10 cellular contexts compared by ENCODE assay signal in the genomic region with DNA sequence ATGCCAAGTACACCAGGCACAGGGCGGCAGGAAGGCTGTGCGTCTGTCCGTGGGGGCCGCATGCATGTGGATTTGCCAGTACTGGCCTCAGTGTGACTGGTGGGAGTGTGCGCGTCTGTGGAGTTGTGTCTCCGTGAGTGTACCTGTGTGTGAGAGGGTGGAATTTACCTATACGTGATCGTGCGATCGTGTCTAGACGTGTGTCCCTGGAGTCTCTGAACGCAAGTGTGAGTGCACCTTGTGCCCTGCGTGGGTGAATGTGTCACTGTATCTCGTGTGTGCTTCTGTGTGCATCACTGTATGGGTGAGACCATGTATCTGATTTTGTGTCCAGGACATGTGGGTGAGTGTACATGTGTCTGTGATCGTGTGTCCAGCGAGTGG. TPM values are rescaled to one million over a fixed set of nuclear protein-coding genes. Genes with fewer than 3 reads are reported as not detected.
DNase-seq lines count a peak whose midpoint lies in the region; ATAC-seq, FAIRE-seq and TF ChIP-seq lines count a peak whose summit lies in the region.
"Had no signal": no experiment of that assay in that cellular context is flagged by ENCODE, and none has a peak within 500 bp of the region (broad histone marks: within the 10 kb centered on the region; RNA-seq: fewer than 3 reads in every experiment).

No MANE protein-coding gene starts in this region.

- TF ChIP-seq POLR2A in stomach (IDR thresholded peaks at IDR 0.05) = no peak

- H2AFZ ChIP-seq in keratinocyte (ENCODE audit: control insufficient read depth, low read length) = no peak overlapping the region

- no peak for TF ChIP-seq CTCF in cardiac muscle cell (IDR thresholded peaks at IDR 0.05; ENCODE audit: low read depth, low read length)
- no peak for TF ChIP-seq CTCF in right atrium auricular region (IDR thresholded peaks at IDR 0.05)
- TF ChIP-seq CTCF in keratinocyte (optimal IDR thresholded peaks at IDR 0.05 in 1 of 3, IDR thresholded peaks at IDR 0.05 in 1 of 3, conservative IDR thresholded peaks at IDR 0.05 in 1 of 3; ENCODE audit: extremely low read depth in 1 of 3, insufficient read depth in 2 of 3, low read length in 3 of 3) = no peak
- no peak for TF ChIP-seq CTCF in stomach (IDR thresholded peaks at IDR 0.05)

- no peaks in the 10 kb centered on the region for H3K36me3 Mint-ChIP-seq in activated naive CD8-positive, alpha-beta T cell treated with anti-CD3 and anti-CD28 coated beads, Interleukin-2, amount 50 U/mL, for 24 hours (ENCODE audit: low read depth)

- no peak for FAIRE-seq in keratinocyte (lab: Jason Lieb, UNC)

- H3K4me3 ChIP-seq in cardiac muscle cell (peak overlapping the region; percentile 21), right atrium auricular region (peak overlapping the region in 1 of 2 donors; percentile 47), keratinocyte (ENCODE audit: control insufficient read depth in 2 of 3, extremely low read depth in 1 of 3, insufficient read depth in 2 of 3, low read depth in 1 of 3, low read length in 3 of 3) (no peak overlapping the region), stomach (peak overlapping the region; percentile 23 to 50 (median 42))

- no peak for DNase-seq in cardiac muscle cell (ENCODE audit: low read depth in 1 of 2, low spot score in 1 of 2)
- no peak for DNase-seq in right atrium auricular region (ENCODE audit: low spot score)
- no peak for DNase-seq in activated naive CD8-positive, alpha-beta T cell treated with anti-CD3 and anti-CD28 coated beads, Interleukin-2, amount 50 U/mL, for 24 hours
- no peak for DNase-seq in keratinocyte (ENCODE audit: low read depth, low spot score)
- DNase-seq in stomach = no peak
- no peak for DNase-seq in stimulated activated CD4-positive, alpha-beta T cell treated with anti-CD3 and anti-CD28 coated beads, Interleukin-15, amount 100 ng/mL, for 24 hours
- DNase-seq in pons (ENCODE audit: low spot score) = no peak
- DNase-seq: NCI-H187 had no signal

- H3K9me3 Mint-ChIP-seq in activated naive CD8-positive, alpha-beta T cell treated with anti-CD3 and anti-CD28 coated beads, Interleukin-2, amount 50 U/mL, for 24 hours = no peaks in the 10 kb centered on the region

- peak overlapping the region; percentile 8 for H3K27ac Mint-ChIP-seq in activated naive CD8-positive, alpha-beta T cell treated with anti-CD3 and anti-CD28 coated beads, Interleukin-2, amount 50 U/mL, for 24 hours

- H3K9ac ChIP-seq in keratinocyte (ENCODE audit: control insufficient read depth, extremely low read depth, insufficient read depth, low read length) = no peak overlapping the region

- no peak for TF ChIP-seq EP300 in stomach (IDR thresholded peaks at IDR 0.05)

- peaks cover 76% of the 10 kb centered on the region for H3K27me3 Mint-ChIP-seq in activated naive CD8-positive, alpha-beta T cell treated with anti-CD3 and anti-CD28 coated beads, Interleukin-2, amount 50 U/mL, for 24 hours

- H3K27ac ChIP-seq in cardiac muscle cell (no peak overlapping the region), right atrium auricular region (no peak overlapping the region), keratinocyte (ENCODE audit: control insufficient read depth, insufficient read depth, low read length) (no peak overlapping the region), stomach (no peak overlapping the region)

- peaks cover 36% of the 10 kb centered on the region for H3K4me1 Mint-ChIP-seq in activated naive CD8-positive, alpha-beta T cell treated with anti-CD3 and anti-CD28 coated beads, Interleukin-2, amount 50 U/mL, for 24 hours

- intact Hi-C loops in stomach (cut with DNase I; ENCODE audit: low total_unique reads) = loop anchor here (10.0 kb wide), 1 partner anchor 448 kb away; no protein-coding TSS in a partner anchor

- no peak for ATAC-seq in activated naive CD8-positive, alpha-beta T cell treated with anti-CD3 and anti-CD28 coated beads, Interleukin-2, amount 50 U/mL, for 24 hours
- ATAC-seq in HG03342 (IDR thresholded peaks at IDR 0.05; ENCODE audit: unreplicated experiment) = no peak

- H3K9me3 ChIP-seq in cardiac muscle cell (ENCODE audit: low read depth) (no peaks in the 10 kb centered on the region), right atrium auricular region (no peaks in the 10 kb centered on the region), keratinocyte (ENCODE audit: control insufficient read depth, low read depth, low read length) (no peaks in the 10 kb centered on the region), stomach (no peaks in the 10 kb centered on the region)

- peak overlapping the region; percentile 85 for H3K4me2 ChIP-seq in keratinocyte (ENCODE audit: control insufficient read depth, extremely low read depth, insufficient read depth, low read depth, low read length)

- no peaks in the 10 kb centered on the region for H3K79me2 ChIP-seq in keratinocyte (ENCODE audit: control insufficient read depth, insufficient read depth, low read length)

- no peaks in the 10 kb centered on the region for H3K9me1 ChIP-seq in keratinocyte (ENCODE audit: control insufficient read depth, extremely low read depth, insufficient read depth, low read length)

- WGBS in stomach, 5 donors = 4 to 9% (median 6%) methylated on average over 10 to 17 of the region's 17 CpGs

- H4K20me1 ChIP-seq in keratinocyte (ENCODE audit: control insufficient read depth, extremely low read depth, insufficient read depth, low read length) = peaks cover 3% of the 10 kb centered on the region

- H3K27me3 ChIP-seq in cardiac muscle cell (peaks cover 100% of the 10 kb centered on the region), right atrium auricular region (peaks cover 48 to 83% of the 10 kb centered on the region in 2 donors), keratinocyte (ENCODE audit: control insufficient read depth, extremely low read depth, insufficient read depth, low read length) (peaks cover 96% of the 10 kb centered on the region), stomach (peaks cover 38 to 100% (median 98%) of the 10 kb centered on the region in 3 donors)

- no peaks in the 10 kb centered on the region for H3K4me1 ChIP-seq in cardiac muscle cell (ENCODE audit: low read depth)
- H3K4me1 ChIP-seq in right atrium auricular region = peaks cover 0 to 56% of the 10 kb centered on the region in 2 donors
- peaks cover 15% of the 10 kb centered on the region for H3K4me1 ChIP-seq in keratinocyte (ENCODE audit: control insufficient read depth, extremely low read depth, insufficient read depth, low read length)
- H3K4me1 ChIP-seq in stomach = peaks cover 47 to 74% (median 62%) of the 10 kb centered on the region in 4 donors

- H3K4me3 Mint-ChIP-seq in activated naive CD8-positive, alpha-beta T cell treated with anti-CD3 and anti-CD28 coated beads, Interleukin-2, amount 50 U/mL, for 24 hours = peak overlapping the region; percentile 27

- dilution Hi-C loops in keratinocyte (cut with MboI; ENCODE audit: extremely low pct_ligation_motif_present, low sequenced_read_pairs) = no loop called here

- H3K36me3 ChIP-seq in cardiac muscle cell = no peaks in the 10 kb centered on the region
- H3K36me3 ChIP-seq in right atrium auricular region = no peaks in the 10 kb centered on the region
- H3K36me3 ChIP-seq in keratinocyte (ENCODE audit: control insufficient read depth in 2 of 2, extremely low read depth in 1 of 2, insufficient read depth in 2 of 2, low read length in 2 of 2) = no peaks in the 10 kb centered on the region
- H3K36me3 ChIP-seq in stomach = no peaks in the 10 kb centered on the region

RNA-seq across cellular contexts. Expression of a gene that starts 4.9 kb away (rescaled TPM):
- total RNA-seq in cardiac muscle cell (not detected in 2 replicates), right atrium auricular region (not detected), stomach (under 1 TPM in 2 of 5 donors, not detected in 3; 0.29 to 0.45 TPM)
- polyA plus RNA-seq in cardiac muscle cell (not detected in 2 replicates), keratinocyte (0.04 to 0.10 TPM (median 0.06 TPM) in 3 replicates), stomach (1 to 10 TPM in 1 of 3 donors, under 1 TPM in 2; 0.43 to 1.4 (median 0.61) TPM)
- 0.20 TPM for polyA plus RNA-seq in keratinocyte (2011; ENCODE audit: low read depth)
- 0.12 and 0.16 TPM in 2 replicates for polyA plus RNA-seq in keratinocyte (2011; cell fraction: cytosol; rRNA removed)
- polyA plus RNA-seq in keratinocyte (2011; cell fraction: nucleus; rRNA removed) = 0.11 and 0.28 TPM in 2 replicates
- 0.19 and 0.35 TPM in 2 replicates for polyA plus RNA-seq in keratinocyte (2012; ENCODE audit: low replicate concordance)
- polyA minus RNA-seq in keratinocyte = not detected in 3 replicates
- not detected for polyA minus RNA-seq in keratinocyte (2011; cell fraction: cytosol; rRNA and poly(A)+ RNA removed)
- 0.16 TPM in 1 of 2 replicates, not detected in the other for polyA minus RNA-seq in keratinocyte (2011; cell fraction: nucleus; rRNA and poly(A)+ RNA removed)
- total RNA-seq: myocyte had no signal

RNA-seq across cellular contexts. Expression of a gene that starts 44.6 kb away (rescaled TPM):
- total RNA-seq in cardiac muscle cell (4.5 and 14.6 TPM in 2 replicates), right atrium auricular region (1 to 10 TPM; 2.8 to 5.5 TPM), stomach (10 to 100 TPM in 2 of 5 donors, 1 to 10 TPM in 1, not detected in 2; 5.9 to 27.2 (median 16.2) TPM)
- polyA plus RNA-seq in cardiac muscle cell (13.2 and 23.1 TPM in 2 replicates), keratinocyte (1.4 to 4.7 TPM (median 1.9 TPM) in 3 replicates), stomach (10 to 100 TPM; 11.8 to 19.6 (median 13.9) TPM)
- 1.2 TPM for polyA plus RNA-seq in keratinocyte (2011; ENCODE audit: low read depth)
- polyA plus RNA-seq in keratinocyte (2011; cell fraction: cytosol; rRNA removed) = 2.7 and 4.8 TPM in 2 replicates
- 3.7 TPM in 2 replicates for polyA plus RNA-seq in keratinocyte (2011; cell fraction: nucleus; rRNA removed)
- polyA plus RNA-seq in keratinocyte (2012; ENCODE audit: low replicate concordance) = 1.3 and 2.0 TPM in 2 replicates
- 0.77 to 2.5 TPM in 2 of 3 replicates, not detected in the other for polyA minus RNA-seq in keratinocyte
- polyA minus RNA-seq in keratinocyte (2011; cell fraction: cytosol; rRNA and poly(A)+ RNA removed) = 2.9 TPM
- 1.2 and 1.6 TPM in 2 replicates for polyA minus RNA-seq in keratinocyte (2011; cell fraction: nucleus; rRNA and poly(A)+ RNA removed)

Comparison
In these comparisons a context has a peak if more than half of its experiments do, and no peak if none do; other contexts are left out.
1. H3K4me3 ChIP-seq: peak in cardiac muscle cell (single experiment) and stomach (4 of 4); none in keratinocyte (0 of 3).